ENCODE assay signal across 20 cellular contexts in the genomic region with DNA sequence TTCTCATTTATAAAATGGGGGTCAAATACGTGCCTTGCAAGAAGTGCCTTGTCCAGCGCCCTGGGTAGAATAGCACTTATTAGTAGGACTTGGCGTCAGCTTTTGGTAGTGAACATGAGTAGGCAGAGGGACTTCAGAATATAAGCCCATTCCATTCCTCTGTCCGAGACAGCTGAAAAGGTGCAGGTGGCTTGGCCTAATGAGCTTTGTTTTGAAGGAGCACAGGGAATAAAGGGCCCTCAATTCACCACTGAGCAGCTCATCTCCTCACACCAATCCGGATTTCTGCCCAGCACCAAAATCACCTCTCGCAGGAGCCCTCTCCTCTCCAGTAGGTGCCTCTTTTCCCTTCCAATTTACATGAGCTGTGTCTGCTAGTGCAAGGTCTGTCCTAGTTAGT.
"Had no signal": no experiment of that assay in that cellular context is flagged by ENCODE, and none has a peak within 500 bp of the region (broad histone marks: within the 10 kb centered on the region; RNA-seq: fewer than 3 reads in every experiment).

No MANE protein-coding gene starts in this region.

- H3K9me3 ChIP-seq: gastrocnemius medialis, prostate gland, right atrium auricular region, suprapubic skin had no signal

- H3K27ac Mint-ChIP-seq: activated CD8-positive, alpha-beta T cell treated with anti-CD3 and anti-CD28 coated beads for 36 hours; activated T-helper 17 cell treated with anti-CD3 and anti-CD28 coated beads, Interleukin-2, amount 50 U/mL, for 72 hours; nephron progenitor cell had no signal

- H3K4me1 ChIP-seq: gastrocnemius medialis, prostate gland, suprapubic skin had no signal

- H3K27me3 ChIP-seq: right atrium auricular region had no signal

- ATAC-seq: activated CD8-positive, alpha-beta T cell treated with anti-CD3 and anti-CD28 coated beads for 36 hours; activated T-helper 17 cell treated with anti-CD3 and anti-CD28 coated beads, Interleukin-2, amount 50 U/mL, for 72 hours; gastrocnemius medialis; left lobe of liver; stimulated activated naive CD8-positive, alpha-beta T cell treated with anti-CD3 and anti-CD28 coated beads, Interleukin-15, Interleukin-2, amounts not matched to agents 100 U/mL and 50 U/mL, for 24 hours had no signal

- H3K4me1 Mint-ChIP-seq: activated T-helper 17 cell treated with anti-CD3 and anti-CD28 coated beads, Interleukin-2, amount 50 U/mL, for 72 hours had no signal

- H3K36me3 ChIP-seq: brain microvascular endothelial cell, gastrocnemius medialis, prostate gland, right atrium auricular region, suprapubic skin had no signal

- H3K27ac ChIP-seq: brain microvascular endothelial cell, coronary artery, gastrocnemius medialis, prostate gland, right atrium auricular region, suprapubic skin had no signal

- H3K4me3 Mint-ChIP-seq: activated CD8-positive, alpha-beta T cell treated with anti-CD3 and anti-CD28 coated beads for 36 hours; activated T-helper 17 cell treated with anti-CD3 and anti-CD28 coated beads, Interleukin-2, amount 50 U/mL, for 72 hours; central memory CD8-positive, alpha-beta T cell; nephron progenitor cell had no signal

- H3K4me3 ChIP-seq: coronary artery, gastrocnemius medialis, prostate gland, right atrium auricular region, suprapubic skin had no signal

- DNase-seq: activated CD4-positive, alpha-beta T cell treated with anti-CD3 and anti-CD28 coated beads for 48 hours; activated CD4-positive, CD25-positive, alpha-beta regulatory T cell; activated CD8-positive, alpha-beta T cell treated with anti-CD3 and anti-CD28 coated beads for 36 hours; activated naive CD4-positive, alpha-beta T cell treated with Interleukin-2 at 50 U/mL for 16 hours; activated T-cell treated with anti-CD3 and anti-CD28 coated beads, Interleukin-2, amount 50 U/mL, for 1 hour; anterior cingulate cortex; brain microvascular endothelial cell; gastrocnemius medialis; midbrain; nephron progenitor cell; stimulated activated CD4-positive, alpha-beta T cell treated with anti-CD3 and anti-CD28 coated beads, Interleukin-2, amount 100 ng/mL, for 24 hours; stimulated activated naive CD8-positive, alpha-beta T cell treated with anti-CD3 and anti-CD28 coated beads, Interleukin-15, Interleukin-2, amounts not matched to agents 100 U/mL and 50 U/mL, for 24 hours; trophoblast cell had no signal

- H3K9me3 Mint-ChIP-seq: activated CD8-positive, alpha-beta T cell treated with anti-CD3 and anti-CD28 coated beads for 36 hours; activated T-helper 17 cell treated with anti-CD3 and anti-CD28 coated beads, Interleukin-2, amount 50 U/mL, for 72 hours; central memory CD8-positive, alpha-beta T cell; nephron progenitor cell had no signal
